ENCODE assay signal across 1 cellular context in the genomic region with DNA sequence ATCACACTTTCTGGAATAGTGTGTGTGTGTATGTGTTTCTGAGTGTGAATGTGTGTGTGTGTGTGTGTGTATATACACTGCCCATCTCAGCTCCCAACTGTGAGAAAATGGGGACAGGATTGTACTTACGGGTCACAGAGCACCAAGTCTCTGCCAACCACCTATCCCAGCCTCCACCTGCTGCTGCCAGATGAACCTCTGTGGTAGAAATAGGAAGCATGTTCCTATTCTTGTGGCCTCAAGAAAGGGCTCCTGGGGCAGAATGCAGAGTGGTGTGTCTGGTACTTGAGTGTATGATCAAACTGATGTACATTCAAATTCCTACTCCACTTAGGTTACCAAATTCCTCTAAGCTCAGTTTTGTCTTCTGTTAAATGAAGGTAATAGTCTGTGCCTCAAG.
TF ChIP-seq lines count a peak whose summit lies in the region.

No MANE protein-coding gene starts in this region.

TF ChIP-seq in A549, 52 proteins besides CTCF, POLR2A, EP300 and RAD21 (continued from another document):
- TF ChIP-seq GATA3 (IDR thresholded peaks at IDR 0.05; ENCODE audit: borderline replicate concordance) (no peak), KDM5A (IDR thresholded peaks at IDR 0.05) (no peak)
- TF ChIP-seq, protein P1, sequence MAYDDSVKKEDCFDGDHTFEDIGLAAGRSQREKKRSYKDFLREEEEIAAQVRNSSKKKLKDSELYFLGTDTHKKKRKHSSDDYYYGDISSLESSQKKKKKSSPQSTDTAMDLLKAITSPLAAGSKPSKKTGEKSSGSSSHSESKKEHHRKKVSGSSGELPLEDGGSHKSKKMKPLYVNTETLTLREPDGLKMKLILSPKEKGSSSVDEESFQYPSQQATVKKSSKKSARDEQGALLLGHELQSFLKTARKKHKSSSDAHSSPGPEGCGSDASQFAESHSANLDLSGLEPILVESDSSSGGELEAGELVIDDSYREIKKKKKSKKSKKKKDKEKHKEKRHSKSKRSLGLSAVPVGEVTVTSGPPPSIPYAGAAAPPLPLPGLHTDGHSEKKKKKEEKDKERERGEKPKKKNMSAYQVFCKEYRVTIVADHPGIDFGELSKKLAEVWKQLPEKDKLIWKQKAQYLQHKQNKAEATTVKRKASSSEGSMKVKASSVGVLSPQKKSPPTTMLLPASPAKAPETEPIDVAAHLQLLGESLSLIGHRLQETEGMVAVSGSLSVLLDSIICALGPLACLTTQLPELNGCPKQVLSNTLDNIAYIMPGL (CRISPR knock-in tag; IDR thresholded peaks at IDR 0.05; ENCODE audit: borderline replicate concordance) = no peak
- TF ChIP-seq, protein P2, sequence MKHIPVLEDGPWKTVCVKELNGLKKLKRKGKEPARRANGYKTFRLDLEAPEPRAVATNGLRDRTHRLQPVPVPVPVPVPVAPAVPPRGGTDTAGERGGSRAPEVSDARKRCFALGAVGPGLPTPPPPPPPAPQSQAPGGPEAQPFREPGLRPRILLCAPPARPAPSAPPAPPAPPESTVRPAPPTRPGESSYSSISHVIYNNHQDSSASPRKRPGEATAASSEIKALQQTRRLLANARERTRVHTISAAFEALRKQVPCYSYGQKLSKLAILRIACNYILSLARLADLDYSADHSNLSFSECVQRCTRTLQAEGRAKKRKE (CRISPR knock-in tag; IDR thresholded peaks at IDR 0.05; ENCODE audit: low read depth) = no peak
- TF ChIP-seq, protein P3, sequence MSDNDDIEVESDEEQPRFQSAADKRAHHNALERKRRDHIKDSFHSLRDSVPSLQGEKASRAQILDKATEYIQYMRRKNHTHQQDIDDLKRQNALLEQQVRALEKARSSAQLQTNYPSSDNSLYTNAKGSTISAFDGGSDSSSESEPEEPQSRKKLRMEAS (IDR thresholded peaks at IDR 0.05) = no peak
- TF ChIP-seq, protein P4, sequence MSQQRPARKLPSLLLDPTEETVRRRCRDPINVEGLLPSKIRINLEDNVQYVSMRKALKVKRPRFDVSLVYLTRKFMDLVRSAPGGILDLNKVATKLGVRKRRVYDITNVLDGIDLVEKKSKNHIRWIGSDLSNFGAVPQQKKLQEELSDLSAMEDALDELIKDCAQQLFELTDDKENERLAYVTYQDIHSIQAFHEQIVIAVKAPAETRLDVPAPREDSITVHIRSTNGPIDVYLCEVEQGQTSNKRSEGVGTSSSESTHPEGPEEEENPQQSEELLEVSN (IDR thresholded peaks at IDR 0.05; ENCODE audit: borderline replicate concordance, low read depth) = no peak
